ENCODE assay signal across 2 cellular contexts in the genomic region with DNA sequence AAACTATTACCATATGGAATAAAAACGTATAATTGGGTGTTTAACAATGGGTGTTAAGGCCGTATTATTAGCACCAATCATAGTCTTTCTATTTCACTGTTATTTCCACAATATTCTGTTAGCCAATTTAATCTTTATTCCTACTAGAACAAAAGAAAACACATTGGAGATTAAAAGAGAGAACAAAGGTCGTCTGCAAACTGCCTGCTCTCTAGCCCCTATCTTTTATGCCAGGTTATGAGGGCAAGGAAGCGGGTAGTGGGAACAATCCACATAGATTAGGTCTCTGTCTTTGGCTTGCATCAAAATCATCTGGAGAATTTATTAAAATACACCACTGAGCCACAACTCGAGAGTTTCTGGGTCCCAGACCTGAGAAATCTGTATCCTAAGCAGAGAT.
TF ChIP-seq lines count a peak whose summit lies in the region.

No MANE protein-coding gene starts in this region.

TF ChIP-seq in HepG2, 621 proteins besides CTCF, POLR2A, EP300 and RAD21:
- TF ChIP-seq, protein P1, sequence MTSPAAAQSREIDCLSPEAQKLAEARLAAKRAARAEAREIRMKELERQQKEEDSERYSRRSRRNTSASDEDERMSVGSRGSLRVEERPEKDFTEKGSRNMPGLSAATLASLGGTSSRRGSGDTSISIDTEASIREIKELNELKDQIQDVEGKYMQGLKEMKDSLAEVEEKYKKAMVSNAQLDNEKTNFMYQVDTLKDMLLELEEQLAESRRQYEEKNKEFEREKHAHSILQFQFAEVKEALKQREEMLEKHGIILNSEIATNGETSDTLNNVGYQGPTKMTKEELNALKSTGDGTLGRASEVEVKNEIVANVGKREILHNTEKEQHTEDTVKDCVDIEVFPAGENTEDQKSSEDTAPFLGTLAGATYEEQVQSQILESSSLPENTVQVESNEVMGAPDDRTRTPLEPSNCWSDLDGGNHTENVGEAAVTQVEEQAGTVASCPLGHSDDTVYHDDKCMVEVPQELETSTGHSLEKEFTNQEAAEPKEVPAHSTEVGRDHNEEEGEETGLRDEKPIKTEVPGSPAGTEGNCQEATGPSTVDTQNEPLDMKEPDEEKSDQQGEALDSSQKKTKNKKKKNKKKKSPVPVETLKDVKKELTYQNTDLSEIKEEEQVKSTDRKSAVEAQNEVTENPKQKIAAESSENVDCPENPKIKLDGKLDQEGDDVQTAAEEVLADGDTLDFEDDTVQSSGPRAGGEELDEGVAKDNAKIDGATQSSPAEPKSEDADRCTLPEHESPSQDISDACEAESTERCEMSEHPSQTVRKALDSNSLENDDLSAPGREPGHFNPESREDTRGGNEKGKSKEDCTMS (CRISPR knock-in tag; conservative IDR thresholded peaks at IDR 0.05): no peak
- no peak for TF ChIP-seq ZNF570 (CRISPR knock-in tag; IDR thresholded peaks at IDR 0.05; ENCODE audit: borderline replicate concordance)
- TF ChIP-seq AGO2 (optimal IDR thresholded peaks at IDR 0.05; ENCODE audit: low read depth, low read length): no peak

TF ChIP-seq in WTC11, 78 proteins besides CTCF, POLR2A, EP300 and RAD21 (continued from another document):
- TF ChIP-seq, protein P2, sequence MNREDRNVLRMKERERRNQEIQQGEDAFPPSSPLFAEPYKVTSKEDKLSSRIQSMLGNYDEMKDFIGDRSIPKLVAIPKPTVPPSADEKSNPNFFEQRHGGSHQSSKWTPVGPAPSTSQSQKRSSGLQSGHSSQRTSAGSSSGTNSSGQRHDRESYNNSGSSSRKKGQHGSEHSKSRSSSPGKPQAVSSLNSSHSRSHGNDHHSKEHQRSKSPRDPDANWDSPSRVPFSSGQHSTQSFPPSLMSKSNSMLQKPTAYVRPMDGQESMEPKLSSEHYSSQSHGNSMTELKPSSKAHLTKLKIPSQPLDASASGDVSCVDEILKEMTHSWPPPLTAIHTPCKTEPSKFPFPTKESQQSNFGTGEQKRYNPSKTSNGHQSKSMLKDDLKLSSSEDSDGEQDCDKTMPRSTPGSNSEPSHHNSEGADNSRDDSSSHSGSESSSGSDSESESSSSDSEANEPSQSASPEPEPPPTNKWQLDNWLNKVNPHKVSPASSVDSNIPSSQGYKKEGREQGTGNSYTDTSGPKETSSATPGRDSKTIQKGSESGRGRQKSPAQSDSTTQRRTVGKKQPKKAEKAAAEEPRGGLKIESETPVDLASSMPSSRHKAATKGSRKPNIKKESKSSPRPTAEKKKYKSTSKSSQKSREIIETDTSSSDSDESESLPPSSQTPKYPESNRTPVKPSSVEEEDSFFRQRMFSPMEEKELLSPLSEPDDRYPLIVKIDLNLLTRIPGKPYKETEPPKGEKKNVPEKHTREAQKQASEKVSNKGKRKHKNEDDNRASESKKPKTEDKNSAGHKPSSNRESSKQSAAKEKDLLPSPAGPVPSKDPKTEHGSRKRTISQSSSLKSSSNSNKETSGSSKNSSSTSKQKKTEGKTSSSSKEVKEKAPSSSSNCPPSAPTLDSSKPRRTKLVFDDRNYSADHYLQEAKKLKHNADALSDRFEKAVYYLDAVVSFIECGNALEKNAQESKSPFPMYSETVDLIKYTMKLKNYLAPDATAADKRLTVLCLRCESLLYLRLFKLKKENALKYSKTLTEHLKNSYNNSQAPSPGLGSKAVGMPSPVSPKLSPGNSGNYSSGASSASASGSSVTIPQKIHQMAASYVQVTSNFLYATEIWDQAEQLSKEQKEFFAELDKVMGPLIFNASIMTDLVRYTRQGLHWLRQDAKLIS (CRISPR knock-in tag; IDR thresholded peaks at IDR 0.05; ENCODE audit: borderline replicate concordance): no peak
- TF ChIP-seq, protein P3, sequence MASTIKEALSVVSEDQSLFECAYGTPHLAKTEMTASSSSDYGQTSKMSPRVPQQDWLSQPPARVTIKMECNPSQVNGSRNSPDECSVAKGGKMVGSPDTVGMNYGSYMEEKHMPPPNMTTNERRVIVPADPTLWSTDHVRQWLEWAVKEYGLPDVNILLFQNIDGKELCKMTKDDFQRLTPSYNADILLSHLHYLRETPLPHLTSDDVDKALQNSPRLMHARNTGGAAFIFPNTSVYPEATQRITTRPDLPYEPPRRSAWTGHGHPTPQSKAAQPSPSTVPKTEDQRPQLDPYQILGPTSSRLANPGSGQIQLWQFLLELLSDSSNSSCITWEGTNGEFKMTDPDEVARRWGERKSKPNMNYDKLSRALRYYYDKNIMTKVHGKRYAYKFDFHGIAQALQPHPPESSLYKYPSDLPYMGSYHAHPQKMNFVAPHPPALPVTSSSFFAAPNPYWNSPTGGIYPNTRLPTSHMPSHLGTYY (CRISPR knock-in tag; IDR thresholded peaks at IDR 0.05): no peak
